ENCODE assay signal across 8 cellular contexts in genomic region chr14:49693738-49694130, GRCh38. TPM values are rescaled to one million over a fixed set of nuclear protein-coding genes. Genes with fewer than 3 reads are reported as not detected.
A peak's percentile ranks its signal among the peaks of the same experiment; 100 is the strongest.
DNase-seq lines count a peak whose midpoint lies in the region; ATAC-seq, FAIRE-seq and TF ChIP-seq lines count a peak whose summit lies in the region.
"Not testable (repeated sequence)": the region's sequence is repeated elsewhere in the genome, so short reads cannot be mapped to it uniquely, and the experiment has no call there.

No MANE protein-coding gene starts in this region.

- not testable (repeated sequence) for H3K36me3 Mint-ChIP-seq in activated CD8-positive, alpha-beta T cell treated with anti-CD3 and anti-CD28 coated beads for 36 hours (ENCODE audit: low read depth); glutamatergic neuron (ENCODE audit: unreplicated experiment); mesothelial cell of epicardium

- not testable (repeated sequence) for H3K27ac ChIP-seq in OCI-LY3 (ENCODE audit: low read length)
- peak overlapping the region; percentile 91 to 98 (median 96) for H3K27ac ChIP-seq in upper lobe of left lung

- H3K9me3 Mint-ChIP-seq in activated CD8-positive, alpha-beta T cell treated with anti-CD3 and anti-CD28 coated beads for 36 hours; glutamatergic neuron (ENCODE audit: unreplicated experiment); mesothelial cell of epicardium: not testable (repeated sequence)

- FAIRE-seq in bronchial epithelial cell (lab: Jason Lieb, UNC): not testable (repeated sequence)

- intact Hi-C loops in activated CD8-positive, alpha-beta T cell treated with anti-CD3 and anti-CD28 coated beads for 36 hours (cut with micrococcal nuclease): not testable (repeated sequence)

- TF ChIP-seq POLR2A in upper lobe of left lung (IDR thresholded peaks at IDR 0.05): not testable (repeated sequence)

- H3K4me3 Mint-ChIP-seq in activated CD8-positive, alpha-beta T cell treated with anti-CD3 and anti-CD28 coated beads for 36 hours: peak overlapping the region; percentile 79
- H3K4me3 Mint-ChIP-seq in glutamatergic neuron (ENCODE audit: unreplicated experiment) (peak overlapping the region; percentile 82), mesothelial cell of epicardium (peak overlapping the region; percentile 74)

- not testable (repeated sequence) for H3K36me3 ChIP-seq in ES-I3 (ENCODE audit: insufficient read depth, low read length); OCI-LY3 (replicated peaks; ENCODE audit: low read depth, low read length); bronchial epithelial cell (ENCODE audit: control insufficient read depth, insufficient read depth, low read length); upper lobe of left lung

- 22 to 58% methylated on average over 6 to 11 of the region's 14 CpGs for WGBS in upper lobe of left lung, 2 donors

- H3K9ac ChIP-seq in ES-I3 (ENCODE audit: low read depth, low read length) (peak overlapping the region; percentile 80; the same call in 1 of the 2 replicates), OCI-LY3 (ENCODE audit: low read length) (peak overlapping the region; percentile 72)

- CTCF ChIA-PET in activated CD8-positive, alpha-beta T cell treated with anti-CD3 and anti-CD28 coated beads for 36 hours (lab: Charles Lee): not testable (repeated sequence)

- H3K27me3 ChIP-seq in OCI-LY3 (ENCODE audit: low read depth, low read length); bronchial epithelial cell (ENCODE audit: control insufficient read depth, insufficient read depth, low read length); upper lobe of left lung: not testable (repeated sequence)

- H3K79me2 ChIP-seq in OCI-LY3 (ENCODE audit: low read length): not testable (repeated sequence)

- H3K4me3 ChIP-seq in OCI-LY3 (ENCODE audit: low read length) (peak overlapping the region; percentile 84), bronchial epithelial cell (ENCODE audit: low read depth, low read length) (peak overlapping the region; percentile 89), retinal pigment epithelial cell (ENCODE audit: low read length) (peak overlapping the region; percentile 66), upper lobe of left lung (peak overlapping the region; percentile 46 to 80 (median 77))

- H3K27ac Mint-ChIP-seq in activated CD8-positive, alpha-beta T cell treated with anti-CD3 and anti-CD28 coated beads for 36 hours: peak overlapping the region; percentile 46
- not testable (repeated sequence) for H3K27ac Mint-ChIP-seq in glutamatergic neuron (ENCODE audit: unreplicated experiment)
- peak overlapping the region; percentile 67 for H3K27ac Mint-ChIP-seq in mesothelial cell of epicardium

- not testable (repeated sequence) for ATAC-seq in activated CD8-positive, alpha-beta T cell treated with anti-CD3 and anti-CD28 coated beads for 36 hours; upper lobe of left lung (ENCODE audit: low FRiP score in 2 of 2)

- peak overlapping the region; percentile 88 for H3K4me2 ChIP-seq in OCI-LY3 (ENCODE audit: low read length)

- not testable (repeated sequence) for H2AFZ ChIP-seq in OCI-LY3 (ENCODE audit: low read depth, low read length)

- peak; percentile 21 for DNase-seq in activated CD8-positive, alpha-beta T cell treated with anti-CD3 and anti-CD28 coated beads for 36 hours
- DNase-seq in bronchial epithelial cell (ENCODE audit: low read depth); glutamatergic neuron; mesothelial cell of epicardium (ENCODE audit: low spot score in 2 of 2, unreplicated experiment in 2 of 2); retinal pigment epithelial cell (ENCODE audit: low read depth): not testable (repeated sequence)
- DNase-seq in upper lobe of left lung: peak in 1 of 2 donors; percentile 67

- H3K9me3 ChIP-seq in ES-I3 (ENCODE audit: control insufficient read depth, insufficient read depth, low read length); OCI-LY3 (ENCODE audit: insufficient read depth, low read length); upper lobe of left lung: not testable (repeated sequence)

- not testable (repeated sequence) for TF ChIP-seq EP300 in upper lobe of left lung (IDR thresholded peaks at IDR 0.05)

- not testable (repeated sequence) for H3K4me1 ChIP-seq in ES-I3 (ENCODE audit: insufficient read depth, low read length)
- H3K4me1 ChIP-seq in OCI-LY3 (ENCODE audit: low read length) (peaks cover 10% of the 10 kb centered on the region), upper lobe of left lung (peaks cover 6 to 19% (median 12%) of the 10 kb centered on the region in 4 donors)

- not testable (repeated sequence) for H3K27me3 Mint-ChIP-seq in activated CD8-positive, alpha-beta T cell treated with anti-CD3 and anti-CD28 coated beads for 36 hours; glutamatergic neuron (ENCODE audit: unreplicated experiment); mesothelial cell of epicardium (ENCODE audit: low read depth)

- H3K4me1 Mint-ChIP-seq in activated CD8-positive, alpha-beta T cell treated with anti-CD3 and anti-CD28 coated beads for 36 hours (ENCODE audit: low read depth): peaks cover 23% of the 10 kb centered on the region
- H3K4me1 Mint-ChIP-seq in glutamatergic neuron (ENCODE audit: low read depth, unreplicated experiment): not testable (repeated sequence)
- peaks cover 23% of the 10 kb centered on the region for H3K4me1 Mint-ChIP-seq in mesothelial cell of epicardium

- TF ChIP-seq CTCF in OCI-LY3 (IDR thresholded peaks at IDR 0.05; ENCODE audit: low read depth, low read length); activated CD8-positive, alpha-beta T cell treated with anti-CD3 and anti-CD28 coated beads for 36 hours (IDR thresholded peaks at IDR 0.05); bronchial epithelial cell (IDR thresholded peaks at IDR 0.05; ENCODE audit: insufficient read depth, low read length, severe bottlenecking); glutamatergic neuron (IDR thresholded peaks at IDR 0.05; ENCODE audit: partially characterized antibody, unreplicated experiment); mesothelial cell of epicardium (IDR thresholded peaks at IDR 0.05; ENCODE audit: unreplicated experiment); retinal pigment epithelial cell (conservative IDR thresholded peaks at IDR 0.05; ENCODE audit: low read depth, low read length); upper lobe of left lung (IDR thresholded peaks at IDR 0.05): not testable (repeated sequence)

- POLR2A ChIA-PET in activated CD8-positive, alpha-beta T cell treated with anti-CD3 and anti-CD28 coated beads for 36 hours (lab: Charles Lee): interaction anchor here (0.8 to 1.3 kb wide), 3 partner anchors 9 to 130 kb away, joined by 3 to 4 read pairs (median 3); no protein-coding TSS in a partner anchor

- H4K20me1 ChIP-seq in OCI-LY3 (ENCODE audit: insufficient read depth, low read length): not testable (repeated sequence)

RNA-seq across cellular contexts. Expression of gene KLHDC1, which starts 0.8 kb away (rescaled TPM):
- total RNA-seq in activated CD8-positive, alpha-beta T cell treated with anti-CD3 and anti-CD28 coated beads for 36 hours: 1 to 10 TPM in 1 of 2 experiments, under 1 TPM in 1; 0.98 to 1.2 TPM
- 0.90 and 1.1 TPM in 2 replicates for total RNA-seq in bronchial epithelial cell
- 0.98 TPM for total RNA-seq in glutamatergic neuron (ENCODE audit: unreplicated experiment)
- total RNA-seq in mesothelial cell of epicardium: 4.9 to 6.6 TPM (median 6.6 TPM) in 3 replicates
- 10 to 100 TPM in 1 of 6 donors, 1 to 10 TPM in 5; 4.6 to 11.1 (median 5.3) TPM for total RNA-seq in upper lobe of left lung

RNA-seq across cellular contexts. Expression of gene POLE2, which starts 5.7 kb away (rescaled TPM):
- total RNA-seq in activated CD8-positive, alpha-beta T cell treated with anti-CD3 and anti-CD28 coated beads for 36 hours: 10 to 100 TPM; 36.3 to 36.5 TPM
- total RNA-seq in bronchial epithelial cell (1.8 and 2.2 TPM in 2 replicates), glutamatergic neuron (ENCODE audit: unreplicated experiment) (2.4 TPM), mesothelial cell of epicardium (8.3 to 9.3 TPM (median 8.5 TPM) in 3 replicates), upper lobe of left lung (1 to 10 TPM in 4 of 6 donors, under 1 TPM in 2; 0.49 to 2.7 (median 2.1) TPM)

RNA-seq across cellular contexts. Expression of gene DNAAF2, which starts 58.7 kb away (rescaled TPM):
- 10 to 100 TPM; 10.4 to 11.0 TPM for total RNA-seq in activated CD8-positive, alpha-beta T cell treated with anti-CD3 and anti-CD28 coated beads for 36 hours
- total RNA-seq in bronchial epithelial cell: 8.3 and 10.8 TPM in 2 replicates
- 19.1 TPM for total RNA-seq in glutamatergic neuron (ENCODE audit: unreplicated experiment)
- total RNA-seq in mesothelial cell of epicardium: 10.8 to 11.8 TPM (median 11.5 TPM) in 3 replicates
- total RNA-seq in upper lobe of left lung: 10 to 100 TPM in 3 of 6 donors, 1 to 10 TPM in 3; 6.1 to 17.6 (median 9.6) TPM
